ENCODE assay signal across 14 cellular contexts in the genomic region with DNA sequence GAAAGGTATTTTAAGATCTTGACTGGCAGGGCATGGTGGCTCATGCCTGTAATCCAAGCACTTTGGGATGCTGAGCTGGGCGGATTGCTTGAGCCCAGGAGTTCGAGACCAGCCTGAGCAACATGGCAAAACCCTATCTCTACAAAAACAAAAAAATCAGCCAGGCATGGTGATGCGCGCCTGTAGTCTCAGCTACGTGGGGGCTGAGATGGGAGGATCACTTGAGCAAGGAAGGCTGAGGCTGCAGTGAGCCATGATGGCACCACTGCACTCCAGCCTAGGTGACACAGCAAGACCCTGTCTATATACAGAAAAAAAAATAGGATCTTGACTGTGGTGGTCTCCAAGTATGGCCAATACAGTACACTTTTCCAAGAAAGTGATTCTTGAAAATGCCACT. TPM values are rescaled to one million over a fixed set of nuclear protein-coding genes. Genes with fewer than 3 reads are reported as not detected.
A peak's percentile ranks its signal among the peaks of the same experiment; 100 is the strongest.
DNase-seq lines count a peak whose midpoint lies in the region; ATAC-seq and TF ChIP-seq lines count a peak whose summit lies in the region.
"Had no signal": no experiment of that assay in that cellular context is flagged by ENCODE, and none has a peak within 500 bp of the region (broad histone marks: within the 10 kb centered on the region; RNA-seq: fewer than 3 reads in every experiment).

No MANE protein-coding gene starts in this region.

- TF ChIP-seq CTCF in cardiac muscle cell (IDR thresholded peaks at IDR 0.05; ENCODE audit: low read depth, low read length) = no peak

- H3K27ac ChIP-seq in cardiac muscle cell = peak overlapping the region; percentile 32
- H3K27ac ChIP-seq in naive thymus-derived CD4-positive, alpha-beta T cell (ENCODE audit: low read depth, low read length) = no peak overlapping the region

- no peaks in the 10 kb centered on the region for H3K27me3 ChIP-seq in cardiac muscle cell
- H3K27me3 ChIP-seq in naive thymus-derived CD4-positive, alpha-beta T cell (ENCODE audit: control insufficient read depth in 2 of 2, insufficient read depth in 2 of 2, low read length in 2 of 2) = no peaks in the 10 kb centered on the region

- no peak for ATAC-seq in left cardiac atrium
- ATAC-seq in T-helper 17 cell = no peak
- ATAC-seq in naive thymus-derived CD4-positive, alpha-beta T cell = no peak
- no peak for ATAC-seq in GM21447 (IDR thresholded peaks at IDR 0.05; ENCODE audit: unreplicated experiment)

- peak overlapping the region; percentile 73 for H3K27ac Mint-ChIP-seq in T-helper 17 cell
- H3K27ac Mint-ChIP-seq in naive thymus-derived CD4-positive, alpha-beta T cell = peak overlapping the region in 5 of 9 donors; percentile 29 to 85 (median 68)

- peaks cover 3% of the 10 kb centered on the region for H3K36me3 ChIP-seq in cardiac muscle cell
- peaks cover 0 to 14% (median 0%) of the 10 kb centered on the region in 3 experiments for H3K36me3 ChIP-seq in naive thymus-derived CD4-positive, alpha-beta T cell (ENCODE audit: control insufficient read depth in 2 of 3, insufficient read depth in 3 of 3, low read length in 3 of 3)

- H3K4me3 ChIP-seq in cardiac muscle cell = no peak overlapping the region
- H3K4me3 ChIP-seq in naive thymus-derived CD4-positive, alpha-beta T cell (ENCODE audit: low read length) = no peak overlapping the region

- DNase-seq in cardiac muscle cell (ENCODE audit: low read depth in 1 of 2, low spot score in 1 of 2) (no peak), left cardiac atrium (no peak), T-helper 17 cell (no peak), NCI-H748 (lab: John Stamatoyannopoulos, UW; ENCODE audit: unreplicated experiment) (no peak), superior temporal gyrus (ENCODE audit: extremely low spot score) (no peak)
- DNase-seq in naive thymus-derived CD4-positive, alpha-beta T cell = no peak
- DNase-seq: ACHN, COR-L47, DMS153, EL, NCI-H187 treated with DMSO at 0.1 percent for 48 hours, NCI-H2171 treated with DMSO at 0.1 percent for 48 hours, SIG-M5 had no signal

- H3K9me3 ChIP-seq in cardiac muscle cell (ENCODE audit: low read depth) (no peaks in the 10 kb centered on the region), T-helper 17 cell (ENCODE audit: control insufficient read depth, low read length, poor library complexity, severe bottlenecking) (no peaks in the 10 kb centered on the region)
- no peaks in the 10 kb centered on the region for H3K9me3 ChIP-seq in naive thymus-derived CD4-positive, alpha-beta T cell (ENCODE audit: control insufficient read depth in 2 of 3, low read length in 3 of 3)

- no peak overlapping the region for H3K4me3 Mint-ChIP-seq in T-helper 17 cell
- peak overlapping the region in 6 of 10 donors; percentile 3 to 70 (median 40) for H3K4me3 Mint-ChIP-seq in naive thymus-derived CD4-positive, alpha-beta T cell

- POLR2A ChIA-PET in naive thymus-derived CD4-positive, alpha-beta T cell (lab: Charles Lee) = interaction anchor here (1.4 kb wide), 1 partner anchor 10 kb away, joined by 3 read pairs; no protein-coding TSS in a partner anchor

- peaks cover 56% of the 10 kb centered on the region for H3K4me1 Mint-ChIP-seq in T-helper 17 cell
- peaks cover 51 to 87% (median 77%) of the 10 kb centered on the region in 7 donors for H3K4me1 Mint-ChIP-seq in naive thymus-derived CD4-positive, alpha-beta T cell

- no peaks in the 10 kb centered on the region for H3K9me3 Mint-ChIP-seq in naive thymus-derived CD4-positive, alpha-beta T cell

- intact Hi-C loops in left cardiac atrium (cut with DNase I) = no loop called here
- intact Hi-C loops in naive thymus-derived CD4-positive, alpha-beta T cell (cut with micrococcal nuclease) = loop anchor here in 1 of 2 donors (1.0 kb wide), 1 partner anchor 11 kb away; no protein-coding TSS in a partner anchor

- H3K4me1 ChIP-seq in cardiac muscle cell (ENCODE audit: low read depth) = peaks cover 7% of the 10 kb centered on the region
- H3K4me1 ChIP-seq in naive thymus-derived CD4-positive, alpha-beta T cell (ENCODE audit: control insufficient read depth in 2 of 2, insufficient read depth in 2 of 2, low read length in 2 of 2) = peaks cover 44 to 54% of the 10 kb centered on the region in 2 donors

- peaks cover 2% of the 10 kb centered on the region for H3K36me3 Mint-ChIP-seq in T-helper 17 cell (ENCODE audit: low read depth)
- H3K36me3 Mint-ChIP-seq in naive thymus-derived CD4-positive, alpha-beta T cell = peaks cover 0 to 24% (median 19%) of the 10 kb centered on the region in 5 donors

- no peaks in the 10 kb centered on the region for H3K27me3 Mint-ChIP-seq in T-helper 17 cell
- H3K27me3 Mint-ChIP-seq in naive thymus-derived CD4-positive, alpha-beta T cell = no peaks in the 10 kb centered on the region

- CTCF ChIA-PET in naive thymus-derived CD4-positive, alpha-beta T cell (lab: Charles Lee) = no interaction called here

RNA-seq across cellular contexts. Expression of gene ARID1A, which starts 16.0 kb away (rescaled TPM):
- total RNA-seq in cardiac muscle cell (52.9 and 93.3 TPM in 2 replicates), left cardiac atrium (10 to 100 TPM; 34.5 to 38.5 TPM), T-helper 17 cell (100 to 1,000 TPM; 134 to 136 TPM)
- 28.5 and 43.1 TPM in 2 replicates for polyA plus RNA-seq in cardiac muscle cell
- 100 to 1,000 TPM; 118 to 148 (median 131) TPM for total RNA-seq in naive thymus-derived CD4-positive, alpha-beta T cell
- 10 to 100 TPM; 22.3 to 26.6 TPM for polyA plus RNA-seq in naive thymus-derived CD4-positive, alpha-beta T cell
